In genomic region chr6:149777624-149778023, GRCh38 we compare ENCODE assay signal across 25 cellular contexts.
"Had no signal": no experiment of that assay in that cellular context is flagged by ENCODE, and none has a peak within 500 bp of the region (broad histone marks: within the 10 kb centered on the region; RNA-seq: fewer than 3 reads in every experiment).

No MANE protein-coding gene starts in this region.

- H3K27ac Mint-ChIP-seq: immature natural killer cell, mesothelial cell of epicardium, naive B cell had no signal

- H2AFZ ChIP-seq: hepatocyte had no signal

- H3K4me1 Mint-ChIP-seq: naive B cell had no signal

- H3K4me2 ChIP-seq: hepatocyte had no signal

- H3K4me3 ChIP-seq: coronary artery, dorsolateral prefrontal cortex, esophagus muscularis mucosa, gastroesophageal sphincter, heart left ventricle, hepatocyte, left lung, lower lobe of right lung, mucosa of descending colon had no signal

- H3K27ac ChIP-seq: coronary artery, dorsolateral prefrontal cortex, esophagus muscularis mucosa, foreskin keratinocyte, gastroesophageal sphincter, heart left ventricle, left lung, lower lobe of right lung had no signal

- ATAC-seq: foreskin keratinocyte, gastroesophageal sphincter, heart left ventricle, left cardiac atrium, left lung, left ventricle myocardium superior, lower lobe of right lung, mucosa of descending colon had no signal

- H3K9me3 Mint-ChIP-seq: immature natural killer cell, mesothelial cell of epicardium, naive B cell had no signal

- H3K27me3 Mint-ChIP-seq: naive B cell had no signal

- H3K4me3 Mint-ChIP-seq: immature natural killer cell, mesothelial cell of epicardium, naive B cell had no signal

- H3K27me3 ChIP-seq: dorsolateral prefrontal cortex, esophagus muscularis mucosa, foreskin keratinocyte, gastroesophageal sphincter, heart left ventricle, hepatocyte, left lung had no signal

- DNase-seq: dermis blood vessel endothelial cell; dorsolateral prefrontal cortex; effector CD4-positive, alpha-beta T cell; effector memory CD4-positive, alpha-beta T cell; foreskin keratinocyte; heart left ventricle; hypothalamus; immature natural killer cell; islet precursor cell; kidney; left cardiac atrium; left lung; left ventricle myocardium superior; lower lobe of right lung; mesenchymal stem cell; mucosa of descending colon; naive B cell had no signal

- FAIRE-seq: colon, endothelial cell of umbilical vein, frontal cortex, kidney had no signal

- H3K9me3 ChIP-seq: esophagus muscularis mucosa, gastroesophageal sphincter, heart left ventricle, left lung, lower lobe of right lung, mucosa of descending colon had no signal

- H3K4me1 ChIP-seq: esophagus muscularis mucosa, foreskin keratinocyte, gastroesophageal sphincter, left lung had no signal
